Comparison of ENCODE assay signal across 24 cellular contexts in the genomic region with DNA sequence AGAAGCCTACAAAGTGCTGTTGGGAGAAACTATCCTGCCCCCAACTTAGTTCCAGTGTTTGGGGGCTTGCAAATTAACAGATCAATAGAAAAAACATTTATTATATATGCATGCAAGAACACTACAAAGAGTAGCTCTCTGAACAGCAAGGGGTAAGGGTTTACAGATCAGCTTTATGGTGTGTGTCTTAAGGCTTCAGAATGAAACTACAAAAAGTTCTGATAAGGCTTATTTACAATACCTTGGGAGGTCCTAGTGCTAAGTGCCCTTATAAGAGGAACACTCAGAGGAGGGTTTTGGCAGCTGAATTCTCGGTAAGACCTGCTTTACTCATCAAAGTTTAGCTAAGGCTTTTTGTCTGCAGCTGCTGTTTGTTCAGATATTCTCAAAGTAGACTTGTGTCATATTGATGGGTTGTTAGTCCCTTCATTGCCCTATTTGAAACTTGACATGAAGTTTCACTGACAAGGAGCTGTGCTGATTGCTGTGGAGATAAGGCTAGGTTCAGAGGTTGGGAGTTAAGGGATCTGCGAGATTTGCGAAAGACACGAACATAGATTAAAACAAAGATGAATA. TPM values are rescaled to one million over a fixed set of nuclear protein-coding genes. Genes with fewer than 3 reads are reported as not detected.
A peak's percentile ranks its signal among the peaks of the same experiment; 100 is the strongest.
DNase-seq lines count a peak whose midpoint lies in the region; ATAC-seq, FAIRE-seq and TF ChIP-seq lines count a peak whose summit lies in the region.
"Had no signal": no experiment of that assay in that cellular context is flagged by ENCODE, and none has a peak within 500 bp of the region (broad histone marks: within the 10 kb centered on the region; RNA-seq: fewer than 3 reads in every experiment).

No MANE protein-coding gene starts in this region.

- TF ChIP-seq RAD21 in SK-N-SH (IDR thresholded peaks at IDR 0.05; ENCODE audit: low read length) = no peak

- H3K27ac ChIP-seq in lower lobe of right lung (no peak overlapping the region), upper lobe of right lung (no peak overlapping the region), SK-N-SH (ENCODE audit: low read depth in 2 of 2, low read length in 1 of 2) (no peak overlapping the region)
- H3K27ac ChIP-seq: GM23248 had no signal

- DNase-seq in DMS79 (lab: John Stamatoyannopoulos, UW) (peak; percentile 32), HEK293T (ENCODE audit: extremely low spot score) (peak; percentile 22), lower lobe of right lung (no peak), upper lobe of right lung (no peak), SK-N-SH (no peak), T-helper 17 cell (no peak), GM12892 (ENCODE audit: insufficient read length) (no peak)
- DNase-seq: BE2C; C1 segment of cervical spinal cord; CD4-positive, CD25-positive, alpha-beta regulatory T cell; CD8-positive, alpha-beta memory T cell; COR-L47; DMS153; DND-41; EL; GM23248; HFFc6; KG1 had no signal

- H3K4me1 ChIP-seq in lower lobe of right lung (no peaks in the 10 kb centered on the region), upper lobe of right lung (no peaks in the 10 kb centered on the region), SK-N-SH (ENCODE audit: control insufficient read depth in 1 of 2, insufficient read depth in 2 of 2, low read depth in 1 of 2, low read length in 1 of 2) (no peaks in the 10 kb centered on the region)
- H3K4me1 ChIP-seq: BE2C, HAP-1 had no signal

- no peak for FAIRE-seq in GM12892 (lab: Jason Lieb, UNC)
- FAIRE-seq: GM12891, GM18507 had no signal

- no peaks in the 10 kb centered on the region for H3K79me2 ChIP-seq in SK-N-SH (ENCODE audit: insufficient read depth)

- no peak overlapping the region for H2AFZ ChIP-seq in SK-N-SH (ENCODE audit: low read depth)
- H2AFZ ChIP-seq: GM23248 had no signal

- H3K9ac ChIP-seq in SK-N-SH = no peak overlapping the region
- H3K9ac ChIP-seq: GM23248 had no signal

- H3K4me2 ChIP-seq in SK-N-SH = no peak overlapping the region

- POLR2A ChIA-PET in HEK293T (lab: Yijun Ruan, JAX) = interaction anchor here (0.8 kb wide), 1 partner anchor 31 kb away, joined by 3 read pairs; no protein-coding TSS in a partner anchor
- POLR2A ChIA-PET in SK-N-SH (lab: Yijun Ruan, JAX) = no interaction called here

- intact Hi-C loops in lower lobe of right lung (cut with DNase I) (no loop called here), upper lobe of right lung (cut with DNase I) (loop anchor here (10.0 kb wide), 1 partner anchor 121 kb away; a partner anchor contains a TSS)

- no peaks in the 10 kb centered on the region for H3K9me2 ChIP-seq in SK-N-SH

- no peaks in the 10 kb centered on the region for H4K20me1 ChIP-seq in SK-N-SH (ENCODE audit: insufficient read depth)

- TF ChIP-seq EP300 in SK-N-SH (IDR thresholded peaks at IDR 0.05; ENCODE audit: borderline replicate concordance in 1 of 2, low read depth in 1 of 2, low read length in 1 of 2) = no peak

- 81% methylated on average over 4 of the region's 4 CpGs for WGBS in SK-N-SH (ENCODE audit: low lambda C conversion rate)

- no peak for TF ChIP-seq CTCF in lower lobe of right lung (IDR thresholded peaks at IDR 0.05)
- TF ChIP-seq CTCF in upper lobe of right lung (IDR thresholded peaks at IDR 0.05) = no peak
- TF ChIP-seq CTCF in SK-N-SH (IDR thresholded peaks at IDR 0.05) = no peak

- peak; percentile 60 to 90 for ATAC-seq in lower lobe of right lung
- ATAC-seq in upper lobe of right lung = peak; percentile 73
- ATAC-seq in T-helper 17 cell = no peak

- no peaks in the 10 kb centered on the region for H3K36me3 Mint-ChIP-seq in T-helper 17 cell (ENCODE audit: low read depth)
- H3K36me3 Mint-ChIP-seq: CD4-positive, CD25-positive, alpha-beta regulatory T cell; CD8-positive, alpha-beta memory T cell had no signal

- no peaks in the 10 kb centered on the region for H3K4me1 Mint-ChIP-seq in T-helper 17 cell
- H3K4me1 Mint-ChIP-seq: CD4-positive, CD25-positive, alpha-beta regulatory T cell; CD8-positive, alpha-beta memory T cell had no signal

- H3K27ac Mint-ChIP-seq in T-helper 17 cell = no peak overlapping the region
- H3K27ac Mint-ChIP-seq: CD4-positive, CD25-positive, alpha-beta regulatory T cell; CD8-positive, alpha-beta memory T cell; HFFc6 had no signal

- no peaks in the 10 kb centered on the region for H3K27me3 ChIP-seq in lower lobe of right lung (ENCODE audit: low read depth)
- H3K27me3 ChIP-seq in upper lobe of right lung = no peaks in the 10 kb centered on the region
- H3K27me3 ChIP-seq in SK-N-SH (ENCODE audit: insufficient read depth) = no peaks in the 10 kb centered on the region; the same call in 1 of the 2 replicates
- H3K27me3 ChIP-seq: BE2C had no signal

- H3K9me3 ChIP-seq in lower lobe of right lung (no peaks in the 10 kb centered on the region), upper lobe of right lung (no peaks in the 10 kb centered on the region), SK-N-SH (no peaks in the 10 kb centered on the region), T-helper 17 cell (ENCODE audit: control insufficient read depth, low read length, poor library complexity, severe bottlenecking) (no peaks in the 10 kb centered on the region)
- H3K9me3 ChIP-seq: BE2C, HAP-1 had no signal

- H3K27me3 Mint-ChIP-seq in T-helper 17 cell = peaks cover 34% of the 10 kb centered on the region

- H3K4me3 ChIP-seq in lower lobe of right lung (no peak overlapping the region), upper lobe of right lung (no peak overlapping the region), SK-N-SH (ENCODE audit: low read depth in 2 of 2, low read length in 1 of 2) (no peak overlapping the region)
- H3K4me3 ChIP-seq: GM23248, HAP-1 had no signal

- no peaks in the 10 kb centered on the region for H3K36me3 ChIP-seq in lower lobe of right lung
- H3K36me3 ChIP-seq in upper lobe of right lung = no peaks in the 10 kb centered on the region
- H3K36me3 ChIP-seq in SK-N-SH (replicated peaks in 1 of 2; ENCODE audit: control insufficient read depth in 1 of 2, insufficient read depth in 2 of 2, low read length in 1 of 2) = no peaks in the 10 kb centered on the region
- H3K36me3 ChIP-seq: BE2C, HAP-1 had no signal

- no peak overlapping the region for H3K4me3 Mint-ChIP-seq in T-helper 17 cell
- H3K4me3 Mint-ChIP-seq: CD4-positive, CD25-positive, alpha-beta regulatory T cell; CD8-positive, alpha-beta memory T cell; HFFc6 had no signal

- CTCF ChIA-PET in HEK293T (lab: Yijun Ruan, JAX) = no interaction called here
- CTCF ChIA-PET in SK-N-SH (lab: Yijun Ruan, JAX) = interaction anchor here (1.4 kb wide), 1 partner anchor 8 kb away, joined by 3 read pairs; a partner anchor contains a TSS

- TF ChIP-seq POLR2A in GM12892 (IDR thresholded peaks at IDR 0.05; ENCODE audit: low read depth, low read length) = no peak

- no peaks in the 10 kb centered on the region for H3F3A ChIP-seq in SK-N-SH (replicated peaks; ENCODE audit: insufficient read depth)

TF ChIP-seq in HEK293T, 16 proteins besides CTCF, POLR2A, EP300 and RAD21:
- TF ChIP-seq TARDBP (IDR thresholded peaks at IDR 0.05) = no peak
- no peak for TF ChIP-seq ZNF384 (IDR thresholded peaks at IDR 0.05)
- no peak for TF ChIP-seq HDGF (IDR thresholded peaks at IDR 0.05; ENCODE audit: borderline replicate concordance)
- TF ChIP-seq NFRKB (IDR thresholded peaks at IDR 0.05) = no peak
- no peak for TF ChIP-seq SP1 (IDR thresholded peaks at IDR 0.05)
- no peak for TF ChIP-seq CTBP1 (IDR thresholded peaks at IDR 0.05; ENCODE audit: borderline replicate concordance)
TF ChIP-seq in HEK293T: peak in this region for 0.

TF ChIP-seq in SK-N-SH, 30 proteins besides CTCF, POLR2A, EP300 and RAD21 (continues in another document):
- no peak for TF ChIP-seq ELF1 (IDR thresholded peaks at IDR 0.05)
- no peak for TF ChIP-seq RXRA (IDR thresholded peaks at IDR 0.05; ENCODE audit: borderline replicate concordance, low read depth)
- TF ChIP-seq, protein P1, sequence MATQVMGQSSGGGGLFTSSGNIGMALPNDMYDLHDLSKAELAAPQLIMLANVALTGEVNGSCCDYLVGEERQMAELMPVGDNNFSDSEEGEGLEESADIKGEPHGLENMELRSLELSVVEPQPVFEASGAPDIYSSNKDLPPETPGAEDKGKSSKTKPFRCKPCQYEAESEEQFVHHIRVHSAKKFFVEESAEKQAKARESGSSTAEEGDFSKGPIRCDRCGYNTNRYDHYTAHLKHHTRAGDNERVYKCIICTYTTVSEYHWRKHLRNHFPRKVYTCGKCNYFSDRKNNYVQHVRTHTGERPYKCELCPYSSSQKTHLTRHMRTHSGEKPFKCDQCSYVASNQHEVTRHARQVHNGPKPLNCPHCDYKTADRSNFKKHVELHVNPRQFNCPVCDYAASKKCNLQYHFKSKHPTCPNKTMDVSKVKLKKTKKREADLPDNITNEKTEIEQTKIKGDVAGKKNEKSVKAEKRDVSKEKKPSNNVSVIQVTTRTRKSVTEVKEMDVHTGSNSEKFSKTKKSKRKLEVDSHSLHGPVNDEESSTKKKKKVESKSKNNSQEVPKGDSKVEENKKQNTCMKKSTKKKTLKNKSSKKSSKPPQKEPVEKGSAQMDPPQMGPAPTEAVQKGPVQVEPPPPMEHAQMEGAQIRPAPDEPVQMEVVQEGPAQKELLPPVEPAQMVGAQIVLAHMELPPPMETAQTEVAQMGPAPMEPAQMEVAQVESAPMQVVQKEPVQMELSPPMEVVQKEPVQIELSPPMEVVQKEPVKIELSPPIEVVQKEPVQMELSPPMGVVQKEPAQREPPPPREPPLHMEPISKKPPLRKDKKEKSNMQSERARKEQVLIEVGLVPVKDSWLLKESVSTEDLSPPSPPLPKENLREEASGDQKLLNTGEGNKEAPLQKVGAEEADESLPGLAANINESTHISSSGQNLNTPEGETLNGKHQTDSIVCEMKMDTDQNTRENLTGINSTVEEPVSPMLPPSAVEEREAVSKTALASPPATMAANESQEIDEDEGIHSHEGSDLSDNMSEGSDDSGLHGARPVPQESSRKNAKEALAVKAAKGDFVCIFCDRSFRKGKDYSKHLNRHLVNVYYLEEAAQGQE (IDR thresholded peaks at IDR 0.05; ENCODE audit: low read depth, low read length) = no peak
- TF ChIP-seq RCOR1 (IDR thresholded peaks at IDR 0.05; ENCODE audit: low read length) = no peak
- TF ChIP-seq GABPA (IDR thresholded peaks at IDR 0.05; ENCODE audit: low read depth) = no peak
- no peak for TF ChIP-seq FOXJ3 (CRISPR knock-in tag; IDR thresholded peaks at IDR 0.05)
- TF ChIP-seq, protein P2, sequence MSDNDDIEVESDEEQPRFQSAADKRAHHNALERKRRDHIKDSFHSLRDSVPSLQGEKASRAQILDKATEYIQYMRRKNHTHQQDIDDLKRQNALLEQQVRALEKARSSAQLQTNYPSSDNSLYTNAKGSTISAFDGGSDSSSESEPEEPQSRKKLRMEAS (IDR thresholded peaks at IDR 0.05; ENCODE audit: low read depth) = no peak

RNA-seq across cellular contexts. Expression of a gene that starts 7.7 kb away (rescaled TPM):
- total RNA-seq in lower lobe of right lung (1.5 TPM), upper lobe of right lung (1.0 TPM), T-helper 17 cell (not detected)
- polyA plus RNA-seq in SK-N-SH (2012; rRNA removed) = 0.05 and 0.06 TPM in 2 replicates
- 0.08 and 0.09 TPM in 2 replicates for polyA plus RNA-seq in SK-N-SH (2012; cell fraction: cytosol; rRNA removed)
- 0.02 TPM in 1 of 2 replicates, not detected in the other for polyA plus RNA-seq in SK-N-SH (2012; cell fraction: nucleus; rRNA removed)
- polyA plus RNA-seq in GM12892 (2012; ENCODE audit: missing spikeins) = not detected
- total RNA-seq: A172; CD4-positive, CD25-positive, alpha-beta regulatory T cell; G401; GM23248; H4; HFFc6 had no signal
- polyA plus RNA-seq: CD8-positive, alpha-beta memory T cell; GM23248 had no signal

Comparison
In these comparisons a context has a peak if more than half of its experiments do, and no peak if none do; other contexts are left out.
1. DNase-seq: peak in DMS79 (single experiment) and HEK293T (single experiment); none in lower lobe of right lung (single experiment), upper lobe of right lung (single experiment), SK-N-SH (single experiment), T-helper 17 cell (0 of 3) and GM12892 (single experiment).